In genomic region chr7:72924417-72924747, GRCh38 we compare ENCODE assay signal across 9 cellular contexts. TPM values are rescaled to one million over a fixed set of nuclear protein-coding genes. Genes with fewer than 3 reads are reported as not detected.
A peak's percentile ranks its signal among the peaks of the same experiment; 100 is the strongest.
DNase-seq lines count a peak whose midpoint lies in the region; ATAC-seq and TF ChIP-seq lines count a peak whose summit lies in the region.
"Had no signal": no experiment of that assay in that cellular context is flagged by ENCODE, and none has a peak within 500 bp of the region (broad histone marks: within the 10 kb centered on the region; RNA-seq: fewer than 3 reads in every experiment).

No MANE protein-coding gene starts in this region.

- TF ChIP-seq POLR2A in sigmoid colon (IDR thresholded peaks at IDR 0.05) = no peak

- intact Hi-C loops in sigmoid colon (cut with DNase I) = no loop called here

- TF ChIP-seq CTCF in DND-41 (IDR thresholded peaks at IDR 0.05; ENCODE audit: borderline replicate concordance, extremely low read depth, low read length, poor library complexity, severe bottlenecking) = no peak
- TF ChIP-seq CTCF in fibroblast of mammary gland (conservative IDR thresholded peaks at IDR 0.05; ENCODE audit: control insufficient read depth, insufficient read depth, low read depth, low read length) = no peak
- no peak for TF ChIP-seq CTCF in sigmoid colon (IDR thresholded peaks at IDR 0.05)

- no peaks in the 10 kb centered on the region for H3K9me3 ChIP-seq in DND-41 (ENCODE audit: insufficient read depth, low read length, severe bottlenecking)
- H3K9me3 ChIP-seq in sigmoid colon = no peaks in the 10 kb centered on the region

- peak overlapping the region; percentile 94 for H3K4me2 ChIP-seq in DND-41 (ENCODE audit: insufficient read depth, low read length)

- H3K27ac ChIP-seq in DND-41 (ENCODE audit: low read length) (peak overlapping the region; percentile 87), sigmoid colon (peak overlapping the region; percentile 90 to 94 (median 94))

- no peak for DNase-seq in DND-41
- DNase-seq in SIG-M5 treated with dmso at 0.1 percent for 504 hours (lab: John Stamatoyannopoulos, UW; ENCODE audit: unreplicated experiment) = peak; percentile 60
- DNase-seq in fibroblast of mammary gland (ENCODE audit: low read depth) = peak; percentile 7
- DNase-seq in sigmoid colon = no peak
- no peak for DNase-seq in activated effector memory CD4-positive, alpha-beta T cell treated with Interleukin-2 at 50 U/mL for 16 hours
- DNase-seq in NCI-H146 treated with DMSO at 0.1 percent for 48 hours (lab: John Stamatoyannopoulos, UW; ENCODE audit: unreplicated experiment) = no peak
- DNase-seq in NCI-H446 (lab: John Stamatoyannopoulos, UW) = no peak

- peak overlapping the region; percentile 72 for H3K9ac ChIP-seq in DND-41 (ENCODE audit: low read depth, low read length)

- H2AFZ ChIP-seq in DND-41 (ENCODE audit: low read depth, low read length) = peak overlapping the region; percentile 83

- peaks cover 13% of the 10 kb centered on the region for H4K20me1 ChIP-seq in DND-41 (ENCODE audit: insufficient read depth, low read length)

- H3K4me3 ChIP-seq in DND-41 (ENCODE audit: low read depth in 1 of 2, low read length in 2 of 2) (peak overlapping the region; percentile 60 to 77), fibroblast of mammary gland (ENCODE audit: control insufficient read depth, low read depth, low read length) (peak overlapping the region; percentile 93), sigmoid colon (peak overlapping the region; percentile 76 to 93 (median 82))

- TF ChIP-seq EP300 in sigmoid colon (IDR thresholded peaks at IDR 0.05) = no peak

- 1% methylated on average over 5 of the region's 5 CpGs for WGBS in sigmoid colon, 2 donors

- H3K79me2 ChIP-seq in DND-41 (ENCODE audit: insufficient read depth, low read length) = peaks cover 70% of the 10 kb centered on the region

- peaks cover 30% of the 10 kb centered on the region for H3K4me1 ChIP-seq in DND-41 (ENCODE audit: insufficient read depth, low read length)
- H3K4me1 ChIP-seq in sigmoid colon = peaks cover 0 to 28% (median 24%) of the 10 kb centered on the region in 4 donors

- H3K27me3 ChIP-seq in DND-41 (ENCODE audit: insufficient read depth, low read length, poor library complexity) (no peaks in the 10 kb centered on the region), sigmoid colon (no peaks in the 10 kb centered on the region)

- ATAC-seq in DND-41 (ENCODE audit: insufficient read depth, low read depth) = peak; percentile 37
- ATAC-seq in HG02678 (IDR thresholded peaks at IDR 0.05; ENCODE audit: unreplicated experiment) = peak; percentile 17

- H3K36me3 ChIP-seq in DND-41 (ENCODE audit: insufficient read depth, low read length) = peaks cover 46% of the 10 kb centered on the region
- H3K36me3 ChIP-seq in sigmoid colon = peaks cover 17 to 31% (median 24%) of the 10 kb centered on the region in 4 donors

RNA-seq across cellular contexts. Expression of gene POM121, which starts 0.5 kb away (rescaled TPM):
- total RNA-seq in sigmoid colon = 10 to 100 TPM in 3 of 4 donors, 1 to 10 TPM in 1; 8.2 to 16.6 (median 12.0) TPM
- 10 to 100 TPM in 1 of 3 donors, 1 to 10 TPM in 2; 7.2 to 24.8 (median 8.8) TPM for polyA plus RNA-seq in sigmoid colon

RNA-seq across cellular contexts. Expression of gene TRIM74, which starts 44.9 kb away (rescaled TPM):
- total RNA-seq in sigmoid colon = not detected
- polyA plus RNA-seq in sigmoid colon = under 1 TPM in 1 of 3 donors, not detected in 2; 0.38 TPM
- total RNA-seq: M059J had no signal

Comparison
In these comparisons a context has a peak if more than half of its experiments do, and no peak if none do; other contexts are left out.
1. DNase-seq: peak in SIG-M5 treated with dmso at 0.1 percent for 504 hours (single experiment) and fibroblast of mammary gland (single experiment); none in DND-41 (single experiment), sigmoid colon (single experiment), activated effector memory CD4-positive, alpha-beta T cell treated with Interleukin-2 at 50 U/mL for 16 hours (single experiment), NCI-H146 treated with DMSO at 0.1 percent for 48 hours (single experiment) and NCI-H446 (0 of 2).
2. Peak in every context shown above with its lines, with median percentiles within 50 percentile points of each other: H3K4me3 ChIP-seq.